In the genomic region with DNA sequence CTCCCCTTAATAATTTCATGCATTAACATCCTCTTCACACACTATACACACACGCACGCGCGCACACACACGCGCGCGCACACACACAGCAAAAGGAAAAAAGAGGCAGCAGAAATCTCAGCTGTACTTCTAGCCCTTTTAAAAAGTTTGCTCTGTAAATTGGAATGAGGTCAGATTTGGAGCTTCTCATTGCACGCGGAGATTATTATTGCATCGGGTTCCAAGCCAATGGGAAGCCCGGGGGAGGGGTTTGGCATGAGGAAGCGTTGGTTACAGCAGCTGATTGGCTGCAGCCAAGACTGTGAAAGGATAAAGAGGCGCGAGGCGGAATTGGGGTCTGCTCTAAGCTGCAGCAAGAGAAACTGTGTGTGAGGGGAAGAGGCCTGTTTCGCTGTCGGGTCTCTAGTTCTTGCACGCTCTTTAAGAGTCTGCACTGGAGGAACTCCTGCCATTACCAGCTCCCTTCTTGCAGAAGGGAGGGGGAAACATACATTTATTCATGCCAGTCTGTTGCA, we compare ENCODE assay signal across 8 cellular contexts. TPM values are rescaled to one million over a fixed set of nuclear protein-coding genes. Genes with fewer than 3 reads are reported as not detected.
DNase-seq lines count a peak whose midpoint lies in the region; ATAC-seq and TF ChIP-seq lines count a peak whose summit lies in the region.

A gene (plus strand): TSS at position 340 of the 515 bp plus-strand sequence. CDS start 784 bp downstream, outside the sequence.

- H3K27ac Mint-ChIP-seq in CD8-positive, alpha-beta T cell, result peak within 1 kb of the TSS; percentile 78
- peak within 1 kb of the TSS; percentile 77 for H3K27ac Mint-ChIP-seq in activated CD4-positive, alpha-beta T cell treated with anti-CD3 and anti-CD28 coated beads for 36 hours

- peak; percentile 71 for ATAC-seq in CD8-positive, alpha-beta T cell
- ATAC-seq in GM19372 (IDR thresholded peaks at IDR 0.05; ENCODE audit: low read depth, unreplicated experiment), result peak; percentile 55
- ATAC-seq in HG03457 (IDR thresholded peaks at IDR 0.05; ENCODE audit: unreplicated experiment), result peak; percentile 71
- peak; percentile 67 for ATAC-seq in activated CD4-positive, alpha-beta T cell treated with anti-CD3 and anti-CD28 coated beads for 36 hours

- peak within 1 kb of the TSS; percentile 19 for H3K27ac ChIP-seq in CD8-positive, alpha-beta T cell (ENCODE audit: low read depth, low read length)
- H3K27ac ChIP-seq in duodenal mucosa (ENCODE audit: low read depth, low read length), result peak within 1 kb of the TSS; percentile 87

- H3K4me3 ChIP-seq in CD8-positive, alpha-beta T cell (ENCODE audit: low read depth, low read length), result peak within 1 kb of the TSS; percentile 66
- H3K4me3 ChIP-seq in duodenal mucosa (ENCODE audit: low read depth in 1 of 2, low read length in 2 of 2), result peak within 1 kb of the TSS; percentile 95 to 98

- peaks cover under 1% of the 10 kb centered on the region for H3K27me3 ChIP-seq in CD8-positive, alpha-beta T cell (ENCODE audit: insufficient read depth, low read length)
- H3K27me3 ChIP-seq in duodenal mucosa (ENCODE audit: control insufficient read depth in 1 of 2, insufficient read depth in 2 of 2, low read length in 2 of 2), result no peaks in the 10 kb centered on the region

- POLR2A ChIA-PET in CD8-positive, alpha-beta T cell (lab: Charles Lee), result interaction anchor here (0.7 to 1.4 kb wide), 4 partner anchors 15 to 1059 kb away, joined by 3 to 6 read pairs (median 3); no protein-coding TSS in a partner anchor
- POLR2A ChIA-PET in activated CD4-positive, alpha-beta T cell treated with anti-CD3 and anti-CD28 coated beads for 36 hours (lab: Charles Lee), result interaction anchor here (0.6 kb wide), 1 partner anchor 1156 kb away, joined by 3 read pairs; no protein-coding TSS in a partner anchor

- no peak for TF ChIP-seq CTCF in CD8-positive, alpha-beta T cell (IDR thresholded peaks at IDR 0.05)

- CTCF ChIA-PET in CD8-positive, alpha-beta T cell (lab: Charles Lee), result interaction anchor here (0.9 to 2.4 kb wide), 3 partner anchors 11 to 1501 kb away, joined by 3 to 23 read pairs (median 3); no protein-coding TSS in a partner anchor
- CTCF ChIA-PET in activated CD4-positive, alpha-beta T cell treated with anti-CD3 and anti-CD28 coated beads for 36 hours (lab: Charles Lee), result interaction anchor here (0.7 to 1.8 kb wide), 6 partner anchors 26 to 1055 kb away, joined by 3 to 15 read pairs (median 3); no protein-coding TSS in a partner anchor

- peaks cover 28% of the 10 kb centered on the region for H3K4me1 ChIP-seq in CD8-positive, alpha-beta T cell (ENCODE audit: insufficient read depth, low read length)
- H3K4me1 ChIP-seq in duodenal mucosa (ENCODE audit: control insufficient read depth in 1 of 2, insufficient read depth in 2 of 2, low read length in 2 of 2), result peaks cover 6 to 23% of the 10 kb centered on the region in 2 donors

- H3K9me3 Mint-ChIP-seq in CD8-positive, alpha-beta T cell, result no peaks in the 10 kb centered on the region
- H3K9me3 Mint-ChIP-seq in activated CD4-positive, alpha-beta T cell treated with anti-CD3 and anti-CD28 coated beads for 36 hours (ENCODE audit: low read depth), result no peaks in the 10 kb centered on the region

- H3K27me3 Mint-ChIP-seq in CD8-positive, alpha-beta T cell (ENCODE audit: low read depth), result peaks cover 15% of the 10 kb centered on the region
- H3K27me3 Mint-ChIP-seq in activated CD4-positive, alpha-beta T cell treated with anti-CD3 and anti-CD28 coated beads for 36 hours, result peaks cover 37% of the 10 kb centered on the region

- H3K4me3 Mint-ChIP-seq in CD8-positive, alpha-beta T cell, result no peak within 1 kb of the TSS
- no peak within 1 kb of the TSS for H3K4me3 Mint-ChIP-seq in activated CD4-positive, alpha-beta T cell treated with anti-CD3 and anti-CD28 coated beads for 36 hours

- H3K9me3 ChIP-seq in CD8-positive, alpha-beta T cell (ENCODE audit: low read length), result no peaks in the 10 kb centered on the region
- H3K9me3 ChIP-seq in duodenal mucosa (ENCODE audit: control insufficient read depth in 1 of 2, low read length in 2 of 2), result no peaks in the 10 kb centered on the region

- peak within 1 kb of the TSS; percentile 87 to 92 for H3K9ac ChIP-seq in duodenal mucosa (ENCODE audit: low read depth in 1 of 2, low read length in 2 of 2)

- H3K36me3 Mint-ChIP-seq in CD8-positive, alpha-beta T cell, result peaks cover 6% of the 10 kb centered on the region
- peaks cover 2% of the 10 kb centered on the region for H3K36me3 Mint-ChIP-seq in activated CD4-positive, alpha-beta T cell treated with anti-CD3 and anti-CD28 coated beads for 36 hours (ENCODE audit: low read depth)

- peak in 6 of 7 experiments; percentile 40 to 84 (median 68) for DNase-seq in CD8-positive, alpha-beta T cell
- peak; percentile 99 for DNase-seq in NCI-H446 treated with DMSO at 0.1 percent for 48 hours (lab: John Stamatoyannopoulos, UW)
- DNase-seq in activated CD4-positive, alpha-beta T cell treated with anti-CD3 and anti-CD28 coated beads for 36 hours, result peak; percentile 82
- peak; percentile 100 for DNase-seq in left kidney (ENCODE audit: low read depth, low spot score)
- peak; percentile 31 for DNase-seq in stimulated activated CD4-positive, alpha-beta T cell treated with anti-CD3 and anti-CD28 coated beads, Interleukin-2, amount 100 ng/mL, for 4 hours (ENCODE audit: low read depth)

- H3K36me3 ChIP-seq in CD8-positive, alpha-beta T cell (ENCODE audit: insufficient read depth, low read length), result no peaks in the 10 kb centered on the region
- H3K36me3 ChIP-seq in duodenal mucosa (ENCODE audit: control insufficient read depth in 1 of 2, insufficient read depth in 2 of 2, low read length in 2 of 2), result no peaks in the 10 kb centered on the region

- intact Hi-C loops in CD8-positive, alpha-beta T cell (cut with DNase I, micrococcal nuclease), result loop anchor here (5.0 to 10.0 kb wide), 4 partner anchors 801 to 1299 kb away; a partner anchor contains a TSS
- intact Hi-C loops in activated CD4-positive, alpha-beta T cell treated with anti-CD3 and anti-CD28 coated beads for 36 hours (cut with DNase I, micrococcal nuclease), result loop anchor here in 1 of 2 experiments (5.0 to 10.0 kb wide), 3 partner anchors 326 to 1381 kb away; a partner anchor contains a TSS

- H3K4me1 Mint-ChIP-seq in CD8-positive, alpha-beta T cell (ENCODE audit: low read depth), result peaks cover 25% of the 10 kb centered on the region
- H3K4me1 Mint-ChIP-seq in activated CD4-positive, alpha-beta T cell treated with anti-CD3 and anti-CD28 coated beads for 36 hours, result peaks cover 21% of the 10 kb centered on the region

RNA-seq across cellular contexts. Expression of the gene that starts here (rescaled TPM):
- total RNA-seq in CD8-positive, alpha-beta T cell, result 10 to 100 TPM; 20.2 to 20.4 TPM
- total RNA-seq in activated CD4-positive, alpha-beta T cell treated with anti-CD3 and anti-CD28 coated beads for 36 hours, result 1 to 10 TPM; 2.3 to 2.5 TPM

Comparison
In these comparisons a context has a peak if more than half of its experiments do, and no peak if none do; other contexts are left out.
1. Peak in every context shown above with its lines: DNase-seq, ATAC-seq, H3K4me3 ChIP-seq and H3K27ac ChIP-seq.
2. RNA of the gene that starts here (total RNA-seq): 20.2 to 20.4 TPM in CD8-positive, alpha-beta T cell; 2.3 to 2.5 TPM in activated CD4-positive, alpha-beta T cell treated with anti-CD3 and anti-CD28 coated beads for 36 hours; every median in the first group is over 4 times any median in the second.
3. DNase-seq: peak in every context shown above with its lines; median percentile 100 in left kidney; 99 in NCI-H446 treated with DMSO at 0.1 percent for 48 hours; 82 in activated CD4-positive, alpha-beta T cell treated with anti-CD3 and anti-CD28 coated beads for 36 hours; 68 in CD8-positive, alpha-beta T cell; 31 in stimulated activated CD4-positive, alpha-beta T cell treated with anti-CD3 and anti-CD28 coated beads, Interleukin-2, amount 100 ng/mL, for 4 hours.